24 cellular contexts compared by ENCODE assay signal in the genomic region with DNA sequence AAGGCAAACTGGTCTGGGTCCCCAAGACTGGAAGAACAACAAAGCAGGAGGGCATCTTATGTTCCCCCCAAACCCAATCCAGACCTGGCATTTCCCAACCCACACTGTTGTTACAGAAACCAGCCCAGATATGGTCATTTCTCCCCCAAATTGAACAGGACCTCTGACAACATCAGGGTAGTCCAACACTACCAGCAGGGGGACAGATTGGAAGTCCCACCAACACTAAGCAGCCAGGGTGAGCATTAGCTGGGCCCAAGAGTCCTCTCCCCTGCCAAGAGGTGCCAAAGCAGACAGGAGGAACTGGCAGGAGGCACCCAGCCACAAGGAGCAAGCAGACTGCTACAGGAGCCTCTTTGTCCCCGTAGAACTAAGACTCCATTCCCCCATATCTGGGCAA.
"Had no signal": no experiment of that assay in that cellular context is flagged by ENCODE, and none has a peak within 500 bp of the region (broad histone marks: within the 10 kb centered on the region; RNA-seq: fewer than 3 reads in every experiment).

No MANE protein-coding gene starts in this region.

- H3K9ac ChIP-seq: neural progenitor cell had no signal

- H3K27me3 ChIP-seq: ovary, right atrium auricular region, stomach, testis, thyroid gland, upper lobe of left lung, vagina had no signal

- H3K36me3 ChIP-seq: left ventricle myocardium inferior, neural progenitor cell, ovary, right atrium auricular region, stomach, thyroid gland, transverse colon, upper lobe of left lung, vagina had no signal

- H3K4me2 ChIP-seq: neural progenitor cell had no signal

- ATAC-seq: natural killer cell; sciatic nerve; stimulated activated naive B cell treated with anti-CD40 and anti-IgM and Interleukin-4, amounts not matched to agents 10 μg/mL and 1 μg/mL and 100 μg/mL, for 72 hours; stimulated activated naive CD8-positive, alpha-beta T cell treated with anti-CD3 and anti-CD28 coated beads, Interleukin-15, Interleukin-2, amounts not matched to agents 100 U/mL and 50 U/mL, for 24 hours had no signal

- H3K4me1 ChIP-seq: left ventricle myocardium inferior, neural progenitor cell, right atrium auricular region, stomach, testis, thyroid gland, transverse colon, upper lobe of left lung, vagina had no signal

- DNase-seq: islet precursor cell; left ventricle myocardium inferior; mesendoderm; naive B cell; natural killer cell; nephron progenitor cell; ovary; stimulated activated CD4-positive, alpha-beta T cell treated with anti-CD3 and anti-CD28 coated beads, Interleukin-12 subunit alpha, Interleukin-12 subunit beta, amount 100 ng/mL, for 4 hours; stimulated activated CD4-positive, alpha-beta T cell treated with anti-CD3 and anti-CD28 coated beads, Interleukin-15, amount 100 ng/mL, for 24 hours; stimulated activated CD4-positive, alpha-beta T cell treated with anti-CD3 and anti-CD28 coated beads, Interleukin-2, amount 100 ng/mL, for 24 hours; stimulated activated CD4-positive, alpha-beta T cell treated with anti-CD3 and anti-CD28 coated beads, Interleukin-4, amount 100 ng/mL, for 1 hour; stimulated activated naive B cell treated with anti-CD40 and anti-IgM and Interleukin-4, amounts not matched to agents 10 μg/mL and 1 μg/mL and 100 μg/mL, for 72 hours; stimulated activated naive CD8-positive, alpha-beta T cell treated with anti-CD3 and anti-CD28 coated beads, Interleukin-15, Interleukin-2, amounts not matched to agents 100 U/mL and 50 U/mL, for 24 hours; stomach; testis; thyroid gland; transverse colon; upper lobe of left lung had no signal

- H2AFZ ChIP-seq: neural progenitor cell had no signal

- H3K27ac ChIP-seq: left ventricle myocardium inferior, neural progenitor cell, ovary, right atrium auricular region, skin epidermis, stomach, testis, thyroid gland, transverse colon, upper lobe of left lung, vagina had no signal

- H3K9me3 ChIP-seq: left ventricle myocardium inferior, ovary, right atrium auricular region, stomach, testis, thyroid gland, transverse colon, upper lobe of left lung, vagina had no signal

- H3K4me3 ChIP-seq: left ventricle myocardium inferior, lung, neural progenitor cell, ovary, right atrium auricular region, skin epidermis, stomach, testis, thyroid gland, transverse colon, upper lobe of left lung, vagina had no signal
